Comparison of ENCODE assay signal across 12 cellular contexts in genomic region chr6:110363748-110364147, GRCh38. TPM values are rescaled to one million over a fixed set of nuclear protein-coding genes. Genes with fewer than 3 reads are reported as not detected.
"Had no signal": no experiment of that assay in that cellular context is flagged by ENCODE, and none has a peak within 500 bp of the region (broad histone marks: within the 10 kb centered on the region; RNA-seq: fewer than 3 reads in every experiment).

No MANE protein-coding gene starts in this region.

- H3K4me3 Mint-ChIP-seq: nephron; T-helper 2 cell treated with Interferon-gamma antibody and Interleukin-4, amounts not matched to agents 5 μg/mL and 100 μg/mL, for 36 hours had no signal

- H3K27ac ChIP-seq: upper lobe of left lung had no signal

- H3K9me3 Mint-ChIP-seq: T-helper 2 cell treated with Interferon-gamma antibody and Interleukin-4, amounts not matched to agents 5 μg/mL and 100 μg/mL, for 36 hours had no signal

- ATAC-seq: activated CD4-positive, CD25-positive, alpha-beta regulatory T cell treated with anti-CD3 and anti-CD28 coated beads, Interleukin-2, amount 50 U/mL, for 24 hours; activated naive CD4-positive, alpha-beta T cell treated with anti-CD3 and anti-CD28 coated beads, Interleukin-2, amount 50 U/mL, for 72 hours; left colon had no signal

- H3K27me3 ChIP-seq: upper lobe of left lung had no signal

- DNase-seq: activated effector memory CD4-positive, alpha-beta T cell treated with Interleukin-2 at 50 U/mL for 16 hours; activated T-cell treated with anti-CD3 and anti-CD28 coated beads, Interleukin-2, amount 50 U/mL, for 1 hour; amniotic stem cell; dorsolateral prefrontal cortex; left colon; stimulated activated CD4-positive, alpha-beta T cell treated with anti-CD3 and anti-CD28 coated beads, Interleukin-15, amount 100 ng/mL, for 24 hours; stimulated activated CD4-positive, alpha-beta T cell treated with anti-CD3 and anti-CD28 coated beads, Interleukin-4, amount 100 ng/mL, for 24 hours; upper lobe of left lung had no signal

- H3K9me3 ChIP-seq: upper lobe of left lung had no signal

- H3K4me1 ChIP-seq: upper lobe of left lung had no signal

- H3K36me3 ChIP-seq: upper lobe of left lung had no signal

- H3K4me3 ChIP-seq: dorsolateral prefrontal cortex, upper lobe of left lung had no signal

- H3K27ac Mint-ChIP-seq: activated naive CD4-positive, alpha-beta T cell treated with anti-CD3 and anti-CD28 coated beads, Interleukin-2, amount 50 U/mL, for 72 hours; T-helper 2 cell treated with Interferon-gamma antibody and Interleukin-4, amounts not matched to agents 5 μg/mL and 100 μg/mL, for 36 hours had no signal

RNA-seq across cellular contexts. Expression of gene METTL24, which starts 5.6 kb away (rescaled TPM):
- total RNA-seq: activated naive CD4-positive, alpha-beta T cell treated with anti-CD3 and anti-CD28 coated beads, Interleukin-2, amount 50 U/mL, for 72 hours had no signal
